Comparison of ENCODE assay signal across 22 cellular contexts in the genomic region with DNA sequence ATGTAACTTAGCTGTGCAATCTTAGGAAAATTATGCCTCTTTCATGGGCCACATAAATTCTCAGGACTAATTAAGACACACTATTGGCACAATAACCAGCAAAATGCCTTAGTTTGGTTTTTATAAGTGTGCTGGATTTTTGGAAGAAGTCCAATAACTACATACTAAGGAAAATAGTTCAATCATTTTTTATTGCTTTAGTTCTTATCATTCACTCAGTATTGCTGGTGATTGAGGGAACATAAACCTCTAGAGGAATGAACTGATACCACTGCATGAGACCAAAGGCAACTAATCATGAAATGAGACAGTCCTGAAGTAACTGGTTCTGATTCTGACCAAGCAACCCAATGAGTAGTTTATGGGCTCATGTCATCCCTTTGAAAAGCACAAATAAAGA.
DNase-seq lines count a peak whose midpoint lies in the region; TF ChIP-seq lines count a peak whose summit lies in the region.
"Had no signal": no experiment of that assay in that cellular context is flagged by ENCODE, and none has a peak within 500 bp of the region (broad histone marks: within the 10 kb centered on the region; RNA-seq: fewer than 3 reads in every experiment).

No MANE protein-coding gene starts in this region.

- TF ChIP-seq CTCF in 22Rv1 (IDR thresholded peaks at IDR 0.05), result no peak
- TF ChIP-seq CTCF in mesothelial cell of epicardium (IDR thresholded peaks at IDR 0.05; ENCODE audit: unreplicated experiment), result no peak
- TF ChIP-seq CTCF in sigmoid colon (IDR thresholded peaks at IDR 0.05), result no peak
- no peak for TF ChIP-seq CTCF in ovary (IDR thresholded peaks at IDR 0.05)
- no peak for TF ChIP-seq CTCF in stomach (IDR thresholded peaks at IDR 0.05)

- H3K27me3 ChIP-seq in sigmoid colon, result no peaks in the 10 kb centered on the region
- H3K27me3 ChIP-seq in ovary, result no peaks in the 10 kb centered on the region
- H3K27me3 ChIP-seq in stomach, result no peaks in the 10 kb centered on the region

- no peaks in the 10 kb centered on the region for H3K27me3 Mint-ChIP-seq in mesothelial cell of epicardium (ENCODE audit: low read depth)
- H3K27me3 Mint-ChIP-seq: IgD-negative memory B cell had no signal

- H3K9me3 Mint-ChIP-seq in mesothelial cell of epicardium, result no peaks in the 10 kb centered on the region
- H3K9me3 Mint-ChIP-seq: IgD-negative memory B cell had no signal

- POLR2A ChIA-PET in HEK293T (lab: Yijun Ruan, JAX), result no interaction called here

- intact Hi-C loops in sigmoid colon (cut with DNase I), result no loop called here
- intact Hi-C loops in ovary (cut with DNase I), result no loop called here
- intact Hi-C loops in stomach (cut with DNase I; ENCODE audit: low total_unique reads), result no loop called here

- DNase-seq in HEK293T (ENCODE audit: extremely low spot score) (peak; percentile 9), mesothelial cell of epicardium (ENCODE audit: low spot score in 2 of 2, unreplicated experiment in 2 of 2) (no peak), sigmoid colon (no peak), NCI-H1694 (lab: John Stamatoyannopoulos, UW) (no peak), ovary (no peak), stomach (no peak)
- DNase-seq: C1 segment of cervical spinal cord; CD4-positive, alpha-beta memory T cell; COR-L47; DMS53; GOT3; MM.1S; NCI-H2029 treated with DMSO at 0.1 percent for 48 hours; NCI-H446 treated with DMSO at 0.1 percent for 48 hours; NCI-H526; SHP77 treated with DMSO at 0.1 percent for 48 hours had no signal

- peaks cover 0 to 61% (median 47%) of the 10 kb centered on the region in 4 donors for H3K4me1 ChIP-seq in sigmoid colon
- H3K4me1 ChIP-seq in ovary (ENCODE audit: insufficient read depth), result peaks cover 3% of the 10 kb centered on the region
- H3K4me1 ChIP-seq in stomach, result peaks cover 8 to 38% (median 16%) of the 10 kb centered on the region in 4 donors

- H3K27ac Mint-ChIP-seq in mesothelial cell of epicardium, result peak overlapping the region; percentile 64
- H3K27ac Mint-ChIP-seq: CD4-positive, alpha-beta memory T cell had no signal

- H3K27ac ChIP-seq in 22Rv1 (peak overlapping the region; percentile 9; the same call in 1 of the 2 replicates), sigmoid colon (peak overlapping the region in 3 of 4 donors; percentile 45 to 89 (median 58)), ovary (no peak overlapping the region), stomach (no peak overlapping the region)
- H3K27ac ChIP-seq: HL-60, KMS-11, RWPE1 had no signal

- H3K36me3 Mint-ChIP-seq in mesothelial cell of epicardium, result no peaks in the 10 kb centered on the region
- H3K36me3 Mint-ChIP-seq: CD4-positive, alpha-beta memory T cell; IgD-negative memory B cell had no signal

- no peak for TF ChIP-seq EP300 in sigmoid colon (IDR thresholded peaks at IDR 0.05)
- TF ChIP-seq EP300 in ovary (IDR thresholded peaks at IDR 0.05), result no peak
- TF ChIP-seq EP300 in stomach (IDR thresholded peaks at IDR 0.05), result no peak

- H3K4me1 Mint-ChIP-seq in mesothelial cell of epicardium, result peaks cover 78% of the 10 kb centered on the region
- H3K4me1 Mint-ChIP-seq: CD4-positive, alpha-beta memory T cell had no signal

- no peak overlapping the region for H3K4me3 ChIP-seq in sigmoid colon
- no peak overlapping the region for H3K4me3 ChIP-seq in ovary
- H3K4me3 ChIP-seq in stomach, result no peak overlapping the region
- H3K4me3 ChIP-seq: HAP-1 had no signal

- TF ChIP-seq POLR2A in sigmoid colon (IDR thresholded peaks at IDR 0.05), result no peak
- no peak for TF ChIP-seq POLR2A in ovary (IDR thresholded peaks at IDR 0.05)
- TF ChIP-seq POLR2A in stomach (IDR thresholded peaks at IDR 0.05), result no peak

- H3K9me3 ChIP-seq in sigmoid colon (no peaks in the 10 kb centered on the region), ovary (no peaks in the 10 kb centered on the region), stomach (no peaks in the 10 kb centered on the region)
- H3K9me3 ChIP-seq: HAP-1 had no signal

- H3K4me3 Mint-ChIP-seq in mesothelial cell of epicardium, result no peak overlapping the region
- H3K4me3 Mint-ChIP-seq: CD4-positive, alpha-beta memory T cell; IgD-negative memory B cell had no signal

- CTCF ChIA-PET in HEK293T (lab: Yijun Ruan, JAX), result no interaction called here

- H3K36me3 ChIP-seq in sigmoid colon, result no peaks in the 10 kb centered on the region
- no peaks in the 10 kb centered on the region for H3K36me3 ChIP-seq in ovary
- no peaks in the 10 kb centered on the region for H3K36me3 ChIP-seq in stomach
- H3K36me3 ChIP-seq: HAP-1 had no signal

TF ChIP-seq in HEK293T, 16 proteins besides CTCF, POLR2A, EP300 and RAD21:
- TF ChIP-seq TARDBP (IDR thresholded peaks at IDR 0.05) (no peak), CTBP1 (IDR thresholded peaks at IDR 0.05; ENCODE audit: borderline replicate concordance) (peak; percentile 75; the same call in 1 of the 2 replicates)
- TF ChIP-seq, protein P1, sequence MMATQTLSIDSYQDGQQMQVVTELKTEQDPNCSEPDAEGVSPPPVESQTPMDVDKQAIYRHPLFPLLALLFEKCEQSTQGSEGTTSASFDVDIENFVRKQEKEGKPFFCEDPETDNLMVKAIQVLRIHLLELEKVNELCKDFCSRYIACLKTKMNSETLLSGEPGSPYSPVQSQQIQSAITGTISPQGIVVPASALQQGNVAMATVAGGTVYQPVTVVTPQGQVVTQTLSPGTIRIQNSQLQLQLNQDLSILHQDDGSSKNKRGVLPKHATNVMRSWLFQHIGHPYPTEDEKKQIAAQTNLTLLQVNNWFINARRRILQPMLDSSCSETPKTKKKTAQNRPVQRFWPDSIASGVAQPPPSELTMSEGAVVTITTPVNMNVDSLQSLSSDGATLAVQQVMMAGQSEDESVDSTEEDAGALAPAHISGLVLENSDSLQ (IDR thresholded peaks at IDR 0.05), result peak; percentile 82
TF ChIP-seq in HEK293T: peak in this region for 2.

Comparison
In these comparisons a context has a peak if more than half of its experiments do, and no peak if none do; other contexts are left out.
1. H3K27ac ChIP-seq: peak in 22Rv1 (single experiment) and sigmoid colon (3 of 4); none in ovary (0 of 2) and stomach (0 of 5).